ENCODE assay signal across 20 cellular contexts in genomic region chr6:8506123-8506522, GRCh38.
"Had no signal": no experiment of that assay in that cellular context is flagged by ENCODE, and none has a peak within 500 bp of the region (broad histone marks: within the 10 kb centered on the region; RNA-seq: fewer than 3 reads in every experiment).

No MANE protein-coding gene starts in this region.

- H3K4me3 ChIP-seq: dorsolateral prefrontal cortex, lower lobe of right lung, thyroid gland had no signal

- ATAC-seq: activated naive CD4-positive, alpha-beta T cell treated with anti-CD3 and anti-CD28 coated beads, Interleukin-2, amount 50 U/mL, for 72 hours; left colon; lower lobe of right lung; natural killer cell treated with Interleukin-12 subunit alpha and Interleukin-12 subunit beta and Interleukin-15 and Interleukin-18, amount 100 ng/mL, for 72 hours had no signal

- H3K9me3 ChIP-seq: lower lobe of right lung, thyroid gland had no signal

- H3K4me1 ChIP-seq: lower lobe of right lung, thyroid gland had no signal

- H3K27ac ChIP-seq: dorsolateral prefrontal cortex, lower lobe of right lung, thyroid gland, VCaP had no signal

- FAIRE-seq: frontal cortex, islet of Langerhans had no signal

- DNase-seq: activated CD4-positive, alpha-beta T cell treated with anti-CD3 and anti-CD28 coated beads for 1 hour; activated gamma-delta T cell treated with Interleukin-2 at 50 U/mL for 16 hours; activated T-cell treated with anti-CD3 and anti-CD28 coated beads for 4 hours; caudate nucleus; dorsolateral prefrontal cortex; left colon; lower lobe of right lung; occipital lobe; posterior cingulate gyrus; retina; stimulated activated CD8-positive, alpha-beta memory T cell treated with anti-CD3 and anti-CD28 coated beads, Interleukin-4, amount 100 ng/mL, for 48 hours; stimulated activated naive CD4-positive, alpha-beta T cell; SW 1271; T-helper 2 cell; thyroid gland had no signal

- H3K36me3 ChIP-seq: lower lobe of right lung, thyroid gland had no signal

- H3K27me3 ChIP-seq: dorsolateral prefrontal cortex, thyroid gland had no signal
